Comparison of ENCODE assay signal across 24 cellular contexts in genomic region chr1:61515096-61515495, GRCh38.
"Had no signal": no experiment of that assay in that cellular context is flagged by ENCODE, and none has a peak within 500 bp of the region (broad histone marks: within the 10 kb centered on the region; RNA-seq: fewer than 3 reads in every experiment).

No MANE protein-coding gene starts in this region.

- H3K4me2 ChIP-seq: neural progenitor cell had no signal

- H2AFZ ChIP-seq: neural progenitor cell, parathyroid adenoma had no signal

- H3K4me3 ChIP-seq: neural progenitor cell, ovary, psoas muscle, right lobe of liver, sigmoid colon, stomach, thoracic aorta, thyroid gland, tibial nerve, upper lobe of left lung, vagina had no signal

- H3K27ac ChIP-seq: neural progenitor cell, ovary, parathyroid adenoma, psoas muscle, right lobe of liver, sigmoid colon, stomach, thoracic aorta, thyroid gland, tibial nerve, upper lobe of left lung, vagina had no signal

- H3K9me3 ChIP-seq: ovary, right lobe of liver, sigmoid colon, stomach, thoracic aorta, thyroid gland, upper lobe of left lung, vagina had no signal

- H3K36me3 ChIP-seq: neural progenitor cell, ovary, right lobe of liver, sigmoid colon, stomach, thoracic aorta, thyroid gland, tibial nerve, upper lobe of left lung, vagina had no signal

- H3K4me1 ChIP-seq: parathyroid adenoma, psoas muscle, right lobe of liver, sigmoid colon, stomach, thyroid gland, tibial nerve, vagina had no signal

- H3K9ac ChIP-seq: neural progenitor cell, parathyroid adenoma had no signal

- H3K79me2 ChIP-seq: parathyroid adenoma had no signal

- DNase-seq: occipital lobe; ovary; posterior cingulate gyrus; psoas muscle; right cardiac atrium; right lobe of liver; sigmoid colon; small intestine; stimulated activated CD4-positive, alpha-beta T cell treated with anti-CD3 and anti-CD28 coated beads, Interleukin-15, amount 100 ng/mL, for 24 hours; stimulated activated CD4-positive, alpha-beta T cell treated with anti-CD3 and anti-CD28 coated beads, Interleukin-2, amount 100 ng/mL, for 24 hours; stimulated activated CD4-positive, alpha-beta T cell treated with anti-CD3 and anti-CD28 coated beads, Interleukin-2, amount 100 ng/mL, for 48 hours; stimulated activated CD4-positive, alpha-beta T cell treated with anti-CD3 and anti-CD28 coated beads, Interleukin-4, amount 100 ng/mL, for 24 hours; stimulated activated naive B cell treated with anti-CD40 and anti-IgM and Interleukin-4, amounts not matched to agents 10 μg/mL and 1 μg/mL and 100 μg/mL, for 72 hours; stimulated activated naive CD4-positive, alpha-beta T cell treated with Interleukin-2 at 50 U/mL for 16 hours; stomach; thyroid gland; trophoblast cell; upper lobe of left lung had no signal

- ATAC-seq: psoas muscle; right cardiac atrium; right lobe of liver; stimulated activated effector memory CD8-positive, alpha-beta T cell treated with anti-CD3 and anti-CD28 coated beads, Interleukin-12 subunit alpha, Interleukin-12 subunit beta, amount 100 ng/mL, for 72 hours; stimulated activated naive B cell treated with anti-CD40 and anti-IgM and Interleukin-4, amounts not matched to agents 10 μg/mL and 1 μg/mL and 100 μg/mL, for 72 hours had no signal

- H3K27me3 ChIP-seq: neural progenitor cell, ovary, right lobe of liver, sigmoid colon, stomach, thyroid gland, tibial nerve, upper lobe of left lung, vagina had no signal
